In the genomic region with DNA sequence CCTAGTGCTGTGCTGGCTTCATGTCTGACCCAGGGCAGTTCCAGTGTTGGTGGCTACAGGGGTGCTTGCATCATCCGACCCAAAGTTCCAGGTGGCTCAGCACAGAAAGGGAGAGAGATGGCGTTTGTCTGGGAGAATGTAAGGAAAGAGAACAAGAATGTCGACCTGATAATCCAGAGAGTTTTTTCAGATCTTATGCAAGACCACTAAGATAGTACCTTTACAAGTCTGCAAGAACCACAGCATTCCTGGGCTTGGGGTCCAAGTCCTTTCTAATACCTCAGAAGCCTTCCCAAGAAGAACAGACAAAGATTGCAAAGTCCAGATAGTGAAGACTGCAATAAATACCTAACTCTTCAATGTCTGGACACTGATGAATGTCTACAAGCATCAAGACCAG, we compare ENCODE assay signal across 34 cellular contexts.
"Had no signal": no experiment of that assay in that cellular context is flagged by ENCODE, and none has a peak within 500 bp of the region (broad histone marks: within the 10 kb centered on the region; RNA-seq: fewer than 3 reads in every experiment).

No MANE protein-coding gene starts in this region.

- H3K27me3 ChIP-seq: MG63 had no signal

- H3K9me3 ChIP-seq: MG63 had no signal

- DNase-seq: Karpas-422, MG63, MM.1S, MV-4-11, NCI-H1048, NCI-H1092, NCI-H1092 treated with DMSO at 0.1 percent for 48 hours, NCI-H1105, NCI-H1105 treated with DMSO at 0.1 percent for 48 hours, NCI-H1417, NCI-H1417 treated with DMSO at 0.1 percent for 48 hours, NCI-H1436, NCI-H1436 treated with DMSO at 0.1 percent for 48 hours, NCI-H146, NCI-H1694, NCI-H1694 treated with DMSO at 0.1 percent for 48 hours, NCI-H187, NCI-H187 treated with DMSO at 0.1 percent for 48 hours, NCI-H1930, NCI-H2029, NCI-H2029 treated with DMSO at 0.1 percent for 48 hours, NCI-H2081, NCI-H2081 treated with DMSO at 0.1 percent for 48 hours, NCI-H2107, NCI-H2171, NCI-H2171 treated with DMSO at 0.1 percent for 48 hours, NCI-H2227 treated with DMSO at 0.1 percent for 48 hours, NCI-H226, NCI-H345, NCI-H446, NCI-H446 treated with DMSO at 0.1 percent for 48 hours, NCI-H510A, NCI-H510A treated with DMSO at 0.1 percent for 48 hours, NCI-H524 had no signal

- H3K36me3 ChIP-seq: MG63 had no signal

- H3K4me3 ChIP-seq: MG63 had no signal
